1 cellular context compared by ENCODE assay signal in genomic region chr1:24586970-24587820, GRCh38.
TF ChIP-seq lines count a peak whose summit lies in the region.

No MANE protein-coding gene starts in this region.

TF ChIP-seq in HEK293T, 16 proteins besides CTCF, POLR2A, EP300 and RAD21 (continued from another document):
- TF ChIP-seq FOXK2 (IDR thresholded peaks at IDR 0.05): no peak
- TF ChIP-seq ARNT (IDR thresholded peaks at IDR 0.05): no peak
- TF ChIP-seq ZNF384 (IDR thresholded peaks at IDR 0.05): no peak
- TF ChIP-seq SP1 (IDR thresholded peaks at IDR 0.05): no peak
TF ChIP-seq in HEK293T: peak in this region for 0.
